1 cellular context compared by ENCODE assay signal in the genomic region with DNA sequence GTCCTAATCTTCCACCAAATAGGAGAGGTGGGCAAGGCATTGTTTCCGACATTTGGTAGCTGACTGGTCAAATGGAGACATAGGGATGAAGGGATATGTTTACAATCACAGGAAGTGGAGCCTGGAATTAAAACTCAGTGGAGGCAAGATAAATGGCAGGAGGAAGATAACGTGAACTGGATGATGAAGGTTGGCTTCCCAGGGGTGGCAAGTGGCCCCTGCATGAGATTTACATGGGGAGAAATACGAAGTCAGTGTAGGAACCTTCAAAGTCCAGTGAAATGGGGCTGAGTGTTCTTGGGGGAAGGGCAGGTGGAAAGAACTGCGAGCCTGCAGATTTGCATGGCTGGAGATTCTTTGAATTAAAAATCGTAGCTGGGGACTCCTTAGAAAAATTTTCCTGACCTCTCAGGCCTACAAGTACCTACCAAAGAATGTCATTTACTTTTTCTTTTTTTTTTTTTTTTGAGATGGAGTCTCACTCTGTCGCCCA.
TF ChIP-seq lines count a peak whose summit lies in the region.

No MANE protein-coding gene starts in this region.

TF ChIP-seq in endothelial cell of umbilical vein, 7 proteins besides CTCF, POLR2A, EP300 and RAD21:
- TF ChIP-seq MYC (IDR thresholded peaks at IDR 0.05; ENCODE audit: low read depth, low read length) (no peak), POLR2AphosphoS5 (IDR thresholded peaks at IDR 0.05; ENCODE audit: insufficient read depth, low read depth, low read length) (no peak), GATA2 (IDR thresholded peaks at IDR 0.05; ENCODE audit: insufficient read depth, insufficient read length, low read depth, low read length) (no peak), FOS (IDR thresholded peaks at IDR 0.05; ENCODE audit: borderline replicate concordance, insufficient read depth, low read length) (no peak), JUN (IDR thresholded peaks at IDR 0.05; ENCODE audit: borderline replicate concordance, insufficient read depth, insufficient read length, low read depth) (no peak), EZH2 (IDR thresholded peaks at IDR 0.05; ENCODE audit: borderline replicate concordance, low read depth, low read length, severe bottlenecking) (no peak)
- TF ChIP-seq, protein P1, sequence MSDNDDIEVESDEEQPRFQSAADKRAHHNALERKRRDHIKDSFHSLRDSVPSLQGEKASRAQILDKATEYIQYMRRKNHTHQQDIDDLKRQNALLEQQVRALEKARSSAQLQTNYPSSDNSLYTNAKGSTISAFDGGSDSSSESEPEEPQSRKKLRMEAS (IDR thresholded peaks at IDR 0.05; ENCODE audit: insufficient read depth, insufficient read length): no peak
